Comparison of ENCODE assay signal across 29 cellular contexts in genomic region chr3:50786631-50787030, GRCh38.
"Had no signal": no experiment of that assay in that cellular context is flagged by ENCODE, and none has a peak within 500 bp of the region (broad histone marks: within the 10 kb centered on the region; RNA-seq: fewer than 3 reads in every experiment).

No MANE protein-coding gene starts in this region.

- H3K27me3 ChIP-seq: colonic mucosa, dorsolateral prefrontal cortex, esophagus muscularis mucosa, esophagus squamous epithelium, foreskin keratinocyte, gastrocnemius medialis, gastroesophageal sphincter, heart left ventricle, heart right ventricle had no signal

- H3K27ac Mint-ChIP-seq: dendritic cell treated with granulocyte-macrophage colony-stimulating factor and Interleukin-4, amounts not matched to agents 40 ng/mL and 50 ng/mL, for 4 days; effector memory CD8-positive, alpha-beta T cell; endodermal cell had no signal

- H3K4me1 ChIP-seq: colonic mucosa, esophagus muscularis mucosa, esophagus squamous epithelium, foreskin keratinocyte, gastrocnemius medialis, gastroesophageal sphincter, heart left ventricle, heart right ventricle had no signal

- FAIRE-seq: colon, endometrium, endothelial cell of umbilical vein, frontal cortex had no signal

- H3K27me3 Mint-ChIP-seq: dendritic cell treated with granulocyte-macrophage colony-stimulating factor and Interleukin-4, amounts not matched to agents 40 ng/mL and 50 ng/mL, for 4 days had no signal

- H3K9me3 Mint-ChIP-seq: effector memory CD8-positive, alpha-beta T cell had no signal

- H3K4me3 ChIP-seq: colonic mucosa, coronary artery, dorsolateral prefrontal cortex, esophagus muscularis mucosa, esophagus squamous epithelium, gastrocnemius medialis, gastroesophageal sphincter, heart left ventricle, heart right ventricle had no signal

- H3K4me3 Mint-ChIP-seq: dendritic cell treated with granulocyte-macrophage colony-stimulating factor and Interleukin-4, amounts not matched to agents 40 ng/mL and 50 ng/mL, for 4 days; effector memory CD8-positive, alpha-beta T cell; endodermal cell had no signal

- H3K27ac ChIP-seq: colonic mucosa, coronary artery, dorsolateral prefrontal cortex, epithelial cell of prostate, esophagus muscularis mucosa, esophagus squamous epithelium, foreskin keratinocyte, gastrocnemius medialis, gastroesophageal sphincter, heart left ventricle, heart right ventricle had no signal

- DNase-seq: colonic mucosa; cortex of kidney; dermis blood vessel endothelial cell; dorsolateral prefrontal cortex; effector CD4-positive, alpha-beta T cell; effector CD8-positive, alpha-beta T cell; effector memory CD4-positive, alpha-beta T cell; effector memory CD8-positive, alpha-beta T cell; endodermal cell; erythroblast; esophagus squamous epithelium; foreskin fibroblast; foreskin keratinocyte; foreskin melanocyte; gastrocnemius medialis; glutamatergic neuron; head of caudate nucleus; heart left ventricle; heart right ventricle had no signal

- ATAC-seq: effector memory CD8-positive, alpha-beta T cell; esophagus mucosa; foreskin keratinocyte; gastrocnemius medialis; gastroesophageal sphincter; heart left ventricle; heart right ventricle had no signal

- H3K36me3 ChIP-seq: colonic mucosa, esophagus muscularis mucosa, esophagus squamous epithelium, gastrocnemius medialis, gastroesophageal sphincter, heart left ventricle, heart right ventricle had no signal

- H3K9me3 ChIP-seq: colonic mucosa, gastrocnemius medialis had no signal
